8 cellular contexts compared by ENCODE assay signal in the genomic region with DNA sequence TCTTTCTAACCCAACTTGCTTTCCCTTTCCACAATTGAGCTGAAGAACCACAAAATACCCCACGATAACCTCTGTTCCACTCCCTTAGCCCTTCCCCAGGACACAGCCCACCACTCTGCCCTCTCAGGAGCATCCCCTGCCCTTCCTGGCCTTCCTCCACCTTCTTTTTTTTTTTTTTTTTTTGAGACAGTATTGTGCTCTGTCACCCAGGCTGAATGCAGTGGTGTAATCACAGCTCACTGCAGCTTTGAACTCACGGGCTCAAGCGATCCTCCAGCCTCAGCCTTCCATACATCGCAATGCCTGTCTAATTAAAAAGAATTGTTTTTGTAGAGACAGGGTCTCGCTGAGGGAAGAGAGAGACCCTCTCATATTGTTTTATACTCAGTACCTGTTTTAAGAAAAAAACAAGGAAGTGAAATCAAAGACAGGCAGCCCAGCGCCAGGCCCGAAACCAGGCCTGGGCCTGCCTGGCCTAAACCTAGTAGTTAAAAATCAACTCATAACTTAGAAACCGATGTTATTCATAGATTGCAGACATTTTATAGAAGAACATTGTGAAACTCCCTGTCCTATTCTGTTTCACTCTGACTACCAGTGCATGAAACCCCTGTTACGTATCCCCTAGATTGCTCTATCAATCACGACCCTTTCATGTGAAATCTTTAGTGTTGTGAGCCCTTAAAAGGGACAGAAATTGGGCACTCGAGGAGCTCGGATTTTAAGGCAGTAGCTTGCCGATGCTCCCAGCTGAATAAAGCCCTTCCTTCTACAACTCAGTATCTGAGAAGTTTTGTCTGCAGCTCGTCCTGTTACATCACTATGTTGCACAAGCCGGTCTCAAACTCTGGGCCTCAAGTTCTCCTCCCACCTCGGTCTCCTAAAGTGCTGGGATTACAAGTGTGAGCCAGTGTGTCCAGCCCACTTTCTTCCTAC. TPM values are rescaled to one million over a fixed set of nuclear protein-coding genes. Genes with fewer than 3 reads are reported as not detected.
A peak's percentile ranks its signal among the peaks of the same experiment; 100 is the strongest.
DNase-seq lines count a peak whose midpoint lies in the region; ATAC-seq, FAIRE-seq and TF ChIP-seq lines count a peak whose summit lies in the region.
"Not testable (repeated sequence)": the region's sequence is repeated elsewhere in the genome, so short reads cannot be mapped to it uniquely, and the experiment has no call there.

No MANE protein-coding gene starts in this region.

- TF ChIP-seq RAD21 in GM12878 (IDR thresholded peaks at IDR 0.05; ENCODE audit: insufficient read depth, low read depth, low read length) = not testable (repeated sequence)

- WGBS in GM12878 (ENCODE audit: insufficient coverage, insufficient replicate concordance, low lambda C conversion rate, missing lambda C conversion rate) = 2% methylated on average over 16 of the region's 16 CpGs

- H3K36me3 Mint-ChIP-seq in activated CD4-positive, alpha-beta memory T cell treated with anti-CD3 and anti-CD28 coated beads, Interleukin-2, amount 10 ng/mL, durations not matched to agents 7 days and 5 days (ENCODE audit: low read depth) = peaks cover 37% of the 10 kb centered on the region
- not testable (repeated sequence) for H3K36me3 Mint-ChIP-seq in naive B cell
- H3K36me3 Mint-ChIP-seq in stimulated activated memory B cell treated with anti-CD40 and anti-IgM and Interleukin-4, amounts not matched to agents 10 μg/mL and 1 μg/mL and 100 μg/mL, for 72 hours = peaks cover 30% of the 10 kb centered on the region

- SMC1A ChIA-PET in GM12878 (lab: Charles Lee; ENCODE audit: uncharacterized antibody, unreplicated experiment) = interaction anchor here (1.0 to 4.3 kb wide), 16 partner anchors 8 to 168 kb away, joined by 3 to 19 read pairs (median 5); partner anchors contain the start of genes ERAL1, NEK8 and PHF12

- not testable (repeated sequence) for H3K27me3 Mint-ChIP-seq in activated CD4-positive, alpha-beta memory T cell treated with anti-CD3 and anti-CD28 coated beads, Interleukin-2, amount 10 ng/mL, durations not matched to agents 7 days and 5 days; naive B cell; stimulated activated memory B cell treated with anti-CD40 and anti-IgM and Interleukin-4, amounts not matched to agents 10 μg/mL and 1 μg/mL and 100 μg/mL, for 72 hours

- H3K36me3 ChIP-seq in ACC112 (ENCODE audit: insufficient read depth, low read length); HEK293 (ENCODE audit: control insufficient read depth in 2 of 2, insufficient read depth in 1 of 2, low read length in 2 of 2); Peyer's patch; GM12878 (ENCODE audit: control insufficient read depth in 2 of 2, insufficient read depth in 2 of 2, low read length in 1 of 2): not testable (repeated sequence)

- not testable (repeated sequence) for H3K9me3 Mint-ChIP-seq in activated CD4-positive, alpha-beta memory T cell treated with anti-CD3 and anti-CD28 coated beads, Interleukin-2, amount 10 ng/mL, durations not matched to agents 7 days and 5 days; naive B cell; stimulated activated memory B cell treated with anti-CD40 and anti-IgM and Interleukin-4, amounts not matched to agents 10 μg/mL and 1 μg/mL and 100 μg/mL, for 72 hours

- peaks cover 77% of the 10 kb centered on the region for H3K4me1 Mint-ChIP-seq in activated CD4-positive, alpha-beta memory T cell treated with anti-CD3 and anti-CD28 coated beads, Interleukin-2, amount 10 ng/mL, durations not matched to agents 7 days and 5 days
- H3K4me1 Mint-ChIP-seq in naive B cell = peaks cover 57 to 83% (median 72%) of the 10 kb centered on the region in 3 donors
- H3K4me1 Mint-ChIP-seq in stimulated activated memory B cell treated with anti-CD40 and anti-IgM and Interleukin-4, amounts not matched to agents 10 μg/mL and 1 μg/mL and 100 μg/mL, for 72 hours = peaks cover 80% of the 10 kb centered on the region

- intact Hi-C loops in GM12878 (cut with micrococcal nuclease; ENCODE audit: unreplicated experiment) = loop anchor here (2.0 kb wide), 1 partner anchor 167 kb away; the partner anchor contains the start of gene TLCD1

- BruUV-seq in GM12878 (replicated peaks; lab: Mats Ljungman, UMichigan) = not testable (repeated sequence)

- peak overlapping the region; percentile 75 for H3K4me3 Mint-ChIP-seq in activated CD4-positive, alpha-beta memory T cell treated with anti-CD3 and anti-CD28 coated beads, Interleukin-2, amount 10 ng/mL, durations not matched to agents 7 days and 5 days
- peak overlapping the region; percentile 81 to 97 (median 92) for H3K4me3 Mint-ChIP-seq in naive B cell
- peak overlapping the region; percentile 78 for H3K4me3 Mint-ChIP-seq in stimulated activated memory B cell treated with anti-CD40 and anti-IgM and Interleukin-4, amounts not matched to agents 10 μg/mL and 1 μg/mL and 100 μg/mL, for 72 hours

- not testable (repeated sequence) for H2AFZ ChIP-seq in ACC112 (ENCODE audit: low read length, unreplicated experiment); GM12878 (ENCODE audit: control insufficient read depth, low read depth, low read length)

- H3K27ac Mint-ChIP-seq in activated CD4-positive, alpha-beta memory T cell treated with anti-CD3 and anti-CD28 coated beads, Interleukin-2, amount 10 ng/mL, durations not matched to agents 7 days and 5 days = peak overlapping the region; percentile 99
- H3K27ac Mint-ChIP-seq in naive B cell = peak overlapping the region; percentile 99 to 100 (median 99)
- peak overlapping the region; percentile 100 for H3K27ac Mint-ChIP-seq in stimulated activated memory B cell treated with anti-CD40 and anti-IgM and Interleukin-4, amounts not matched to agents 10 μg/mL and 1 μg/mL and 100 μg/mL, for 72 hours

- in situ Hi-C loops in GM12878 (cut with MboI) = loop anchor here (25.0 kb wide), 1 partner anchor 1406 kb away; no protein-coding TSS in a partner anchor

- H3K9me3 ChIP-seq in HEK293 (ENCODE audit: control insufficient read depth, insufficient read depth, low read depth, low read length); Peyer's patch; GM12878 (replicated peaks; ENCODE audit: control insufficient read depth, insufficient read depth, low read length): not testable (repeated sequence)

- H3K27me3 ChIP-seq in ACC112 (ENCODE audit: insufficient read depth, low read length); Peyer's patch; GM12878 (replicated peaks in 1 of 2; ENCODE audit: control insufficient read depth in 2 of 2, insufficient read depth in 2 of 2, low read length in 1 of 2); foreskin keratinocyte: not testable (repeated sequence)

- peak overlapping the region; percentile 57 for H3K27ac ChIP-seq in ACC112 (ENCODE audit: low read depth, low read length)
- H3K27ac ChIP-seq in HEK293 (ENCODE audit: extremely low read depth, low read depth, low read length) = not testable (repeated sequence)
- peak overlapping the region; percentile 40 to 72 (median 60) for H3K27ac ChIP-seq in Peyer's patch
- peak overlapping the region; percentile 95 for H3K27ac ChIP-seq in GM12878 (ENCODE audit: control insufficient read depth, insufficient read depth)
- peak overlapping the region; percentile 42 for H3K27ac ChIP-seq in foreskin keratinocyte

- H3K79me2 ChIP-seq in ACC112 (ENCODE audit: control insufficient read depth, insufficient read depth, low read length, unreplicated experiment) (peaks cover 15% of the 10 kb centered on the region), GM12878 (ENCODE audit: control insufficient read depth, insufficient read depth, low read length) (peaks cover 20% of the 10 kb centered on the region)

- peak overlapping the region; percentile 91 for H3K4me2 ChIP-seq in GM12878 (ENCODE audit: control insufficient read depth, insufficient read depth)

- TF ChIP-seq POLR2A in Peyer's patch (IDR thresholded peaks at IDR 0.05); GM12878 (IDR thresholded peaks at IDR 0.05; ENCODE audit: low read depth, low read length): not testable (repeated sequence)

- H3K4me3 ChIP-seq in ACC112 (ENCODE audit: low read depth, low read length); HEK293 (ENCODE audit: low read depth, low read length); Peyer's patch: not testable (repeated sequence)
- peak overlapping the region; percentile 52; the same call in 1 of the 2 replicates for H3K4me3 ChIP-seq in GM12878

- ATAC-seq in GM12878 (peak; percentile 12), naive B cell (ENCODE audit: low read depth in 2 of 2) (peak; percentile 20 to 22)
- ATAC-seq in foreskin keratinocyte; stimulated activated memory B cell treated with anti-CD40 and anti-IgM and Interleukin-4, amounts not matched to agents 10 μg/mL and 1 μg/mL and 100 μg/mL, for 72 hours: not testable (repeated sequence)

- peak in 2 of 3 donors; percentile 42 to 69 for DNase-seq in Peyer's patch
- peak; percentile 38 for DNase-seq in activated CD4-positive, alpha-beta memory T cell treated with anti-CD3 and anti-CD28 coated beads, Interleukin-2, amount 10 ng/mL, durations not matched to agents 7 days and 5 days
- peak; percentile 90 for DNase-seq in GM12878 (ENCODE audit: low read depth, low spot score)
- DNase-seq in foreskin keratinocyte = peak in 1 of 2 donors; percentile 37
- DNase-seq in naive B cell = peak; percentile 66

- not testable (repeated sequence) for FAIRE-seq in GM12878 (lab: Jason Lieb, UNC)

- peaks cover 33% of the 10 kb centered on the region for H3K4me1 ChIP-seq in ACC112 (ENCODE audit: control insufficient read depth, insufficient read depth, low read length, unreplicated experiment)
- not testable (repeated sequence) for H3K4me1 ChIP-seq in HEK293 (ENCODE audit: control insufficient read depth, insufficient read depth, low read length)
- H3K4me1 ChIP-seq in Peyer's patch = peaks cover 0 to 31% (median 20%) of the 10 kb centered on the region in 4 donors
- H3K4me1 ChIP-seq in GM12878 (ENCODE audit: control insufficient read depth, insufficient read depth, low read length) = peaks cover 55% of the 10 kb centered on the region
- H3K4me1 ChIP-seq in foreskin keratinocyte = peaks cover 14% of the 10 kb centered on the region

- RAD21 ChIA-PET in GM12878 (lab: Charles Lee; ENCODE audit: unreplicated experiment) = interaction anchor here (0.8 to 3.4 kb wide), 15 partner anchors 9 to 247 kb away, joined by 3 to 22 read pairs (median 5); partner anchors contain the start of genes DHRS13, FAM222B, PHF12 and RPL23A

- 0 out of 4 replicates have a peak, but pooled peaks of 1 of the 2 experiments have one; percentile 27 for TF ChIP-seq EP300 in GM12878 (IDR thresholded peaks at IDR 0.05; ENCODE audit: borderline replicate concordance in 1 of 2, control insufficient read depth in 1 of 2, low read depth in 2 of 2, low read length in 2 of 2)

- CTCF ChIA-PET in HEK293 (lab: Yijun Ruan, JAX) = interaction anchor here (0.5 to 18.6 kb wide), 7 partner anchors 9 to 457 kb away, joined by 3 to 142 read pairs (median 3); partner anchors contain the start of gene DHRS13
- CTCF ChIA-PET in activated CD4-positive, alpha-beta memory T cell treated with anti-CD3 and anti-CD28 coated beads, Interleukin-2, amount 10 ng/mL, durations not matched to agents 7 days and 5 days (lab: Charles Lee) = interaction anchor here (0.9 to 6.9 kb wide), 9 partner anchors 9 to 224 kb away, joined by 3 to 46 read pairs (median 5); partner anchors contain the start of genes DHRS13, NEK8 and TLCD1
- CTCF ChIA-PET in GM12878 (lab: Yijun Ruan, JAX) = interaction anchor here (0.9 to 5.4 kb wide), 9 partner anchors 8 to 174 kb away, joined by 3 to 31 read pairs (median 4); partner anchors contain the start of genes DHRS13, FAM222B, NEK8 and RPL23A

- peak overlapping the region; percentile 68 for H3K9ac ChIP-seq in GM12878 (ENCODE audit: control insufficient read depth, insufficient read depth, low read length)

- TF ChIP-seq CTCF in HEK293 (tag by site-specific recombination; IDR thresholded peaks at IDR 0.05); Peyer's patch (IDR thresholded peaks at IDR 0.05); GM12878 (IDR thresholded peaks at IDR 0.05 in 2 of 3, conservative IDR thresholded peaks at IDR 0.05 in 1 of 3; ENCODE audit: control insufficient read depth in 2 of 3, extremely low read depth in 1 of 3, insufficient read depth in 1 of 3, low read depth in 3 of 3, low read length in 3 of 3); foreskin keratinocyte (conservative IDR thresholded peaks at IDR 0.05): not testable (repeated sequence)

- POLR2A ChIA-PET in HEK293 (lab: Yijun Ruan, JAX) (interaction anchor here (0.7 to 1.3 kb wide), 4 partner anchors 29 to 174 kb away, joined by 3 to 4 read pairs (median 3); partner anchors contain the start of genes FAM222B and RPL23A), GM12878 (lab: Charles Lee) (interaction anchor here (0.6 to 3.5 kb wide), 18 partner anchors 8 to 249 kb away, joined by 3 to 24 read pairs (median 8); partner anchors contain the start of genes BLTP2, DHRS13, FAM222B and PHF12)
- POLR2A ChIA-PET in activated CD4-positive, alpha-beta memory T cell treated with anti-CD3 and anti-CD28 coated beads, Interleukin-2, amount 10 ng/mL, durations not matched to agents 7 days and 5 days (lab: Charles Lee) = interaction anchor here (0.9 to 6.7 kb wide), 18 partner anchors 9 to 400 kb away, joined by 3 to 39 read pairs (median 4); partner anchors contain the start of genes DHRS13, FAM222B, NEK8 and NUFIP2

- H4K20me1 ChIP-seq in GM12878 (ENCODE audit: control insufficient read depth, insufficient read depth) = not testable (repeated sequence)

RNA-seq across cellular contexts. Expression of gene FLOT2, which starts 4.0 kb away (rescaled TPM):
- 10 to 100 TPM; 21.7 to 53.6 (median 41.9) TPM for total RNA-seq in Peyer's patch
- 100 to 1,000 TPM; 193 to 200 TPM for total RNA-seq in activated CD4-positive, alpha-beta memory T cell treated with anti-CD3 and anti-CD28 coated beads, Interleukin-2, amount 10 ng/mL, durations not matched to agents 7 days and 5 days
- 29.2 and 39.1 TPM in 2 replicates for total RNA-seq in GM12878 (2013; cell fraction: nucleolus; rRNA removed)
- total RNA-seq in GM12878 (2014; rRNA removed) = 79.0 and 79.6 TPM in 2 replicates
- 72.0 and 72.5 TPM in 2 replicates for total RNA-seq in GM12878 (2014; rRNA removed; fragmentation: Illumina TruSeq; extraction: Trizol)
- 291 and 302 TPM in 2 replicates for total RNA-seq in GM12878 (2021)
- 30.4 TPM for polyA plus RNA-seq in GM12878 (2011; ENCODE audit: low read depth)
- 90.1 and 150 TPM in 2 replicates for polyA plus RNA-seq in GM12878 (2011; rRNA removed)
- 162 and 176 TPM in 2 replicates for polyA plus RNA-seq in GM12878 (2011; cell fraction: cytosol; rRNA removed)
- polyA plus RNA-seq in GM12878 (2011; cell fraction: nucleus; rRNA removed) = 153 and 169 TPM in 2 replicates
- polyA plus RNA-seq in GM12878 (2012) = 59.9 and 65.4 TPM in 2 replicates
- polyA plus RNA-seq in GM12878 (2014; fragmentation: Illumina TruSeq; extraction: Trizol) = 75.3 and 147 TPM in 2 replicates
- 100 to 1,000 TPM in 1 of 2 experiments, 10 to 100 TPM in 1; 56.8 to 121 TPM for polyA plus RNA-seq in GM12878 (2014; fragmentation: Nextera tagmentation; extraction: Ambion mirVana)
- polyA plus RNA-seq in GM12878 (2014; rRNA removed) = 150 and 154 TPM in 2 replicates
- 100 to 1,000 TPM; 237 to 251 TPM for polyA plus RNA-seq in GM12878 (2016; fragmentation: Nextera tagmentation; extraction: Ambion mirVana)
- 172 and 176 TPM in 2 replicates for polyA minus RNA-seq in GM12878 (2011; rRNA and poly(A)+ RNA removed)
- polyA minus RNA-seq in GM12878 (2011; cell fraction: cytosol; rRNA and poly(A)+ RNA removed) = 71.6 and 96.9 TPM in 2 replicates
- polyA minus RNA-seq in GM12878 (2011; cell fraction: nucleus; rRNA and poly(A)+ RNA removed) = 19.0 and 28.4 TPM in 2 replicates
- total RNA-seq in foreskin keratinocyte = 81.8 and 83.2 TPM in 2 replicates
- polyA plus RNA-seq in foreskin keratinocyte = 69.1 and 71.9 TPM in 2 replicates
- polyA plus RNA-seq in naive B cell (ENCODE audit: low read depth in 6 of 6) = 100 to 1,000 TPM; 431 to 655 (median 460) TPM

RNA-seq across cellular contexts. Expression of gene DHRS13, which starts 9.4 kb away (rescaled TPM):
- total RNA-seq in Peyer's patch (10 to 100 TPM in 1 of 4 donors, 1 to 10 TPM in 3; 3.3 to 10.0 (median 7.1) TPM), GM12878 (2014; rRNA removed) (35.3 and 37.1 TPM in 2 replicates), GM12878 (2014; rRNA removed; fragmentation: Illumina TruSeq; extraction: Trizol) (23.7 and 24.2 TPM in 2 replicates), GM12878 (2021) (27.6 and 31.3 TPM in 2 replicates), foreskin keratinocyte (8.0 and 10.9 TPM in 2 replicates)
- total RNA-seq in activated CD4-positive, alpha-beta memory T cell treated with anti-CD3 and anti-CD28 coated beads, Interleukin-2, amount 10 ng/mL, durations not matched to agents 7 days and 5 days = 10 to 100 TPM; 25.2 to 25.7 TPM
- 66.0 and 68.2 TPM in 2 replicates for total RNA-seq in GM12878 (2013; cell fraction: nucleolus; rRNA removed)
- 3.0 TPM for polyA plus RNA-seq in GM12878 (2011; ENCODE audit: low read depth)
- polyA plus RNA-seq in GM12878 (2011; rRNA removed) (50.6 and 55.2 TPM in 2 replicates), GM12878 (2014; fragmentation: Illumina TruSeq; extraction: Trizol) (17.7 and 19.6 TPM in 2 replicates), GM12878 (2014; fragmentation: Nextera tagmentation; extraction: Ambion mirVana) (under 1 TPM in 1 of 2 experiments, not detected in 1; 0.18 TPM), GM12878 (2014; rRNA removed) (37.7 and 38.8 TPM in 2 replicates), GM12878 (2016; fragmentation: Nextera tagmentation; extraction: Ambion mirVana) (10 to 100 TPM; 28.7 to 35.5 TPM), foreskin keratinocyte (8.0 and 11.5 TPM in 2 replicates), naive B cell (ENCODE audit: low read depth in 6 of 6) (10 to 100 TPM in 5 of 6 donors, 1 to 10 TPM in 1; 9.4 to 17.3 (median 11.5) TPM)
- polyA plus RNA-seq in GM12878 (2011; cell fraction: cytosol; rRNA removed) = 70.4 and 81.7 TPM in 2 replicates
- 47.5 and 49.0 TPM in 2 replicates for polyA plus RNA-seq in GM12878 (2011; cell fraction: nucleus; rRNA removed)
- 7.6 and 12.3 TPM in 2 replicates for polyA plus RNA-seq in GM12878 (2012)
- 39.0 and 44.2 TPM in 2 replicates for polyA minus RNA-seq in GM12878 (2011; rRNA and poly(A)+ RNA removed)
- 14.3 and 16.6 TPM in 2 replicates for polyA minus RNA-seq in GM12878 (2011; cell fraction: cytosol; rRNA and poly(A)+ RNA removed)
- polyA minus RNA-seq in GM12878 (2011; cell fraction: nucleus; rRNA and poly(A)+ RNA removed) = 16.2 and 21.1 TPM in 2 replicates

RNA-seq across cellular contexts. Expression of gene ERAL1, which starts 38.7 kb away (rescaled TPM):
- 100 to 1,000 TPM in 1 of 4 donors, 10 to 100 TPM in 3; 43.8 to 118 (median 51.0) TPM for total RNA-seq in Peyer's patch
- total RNA-seq in activated CD4-positive, alpha-beta memory T cell treated with anti-CD3 and anti-CD28 coated beads, Interleukin-2, amount 10 ng/mL, durations not matched to agents 7 days and 5 days = 10 to 100 TPM; 34.6 to 35.2 TPM
- total RNA-seq in GM12878 (2013; cell fraction: nucleolus; rRNA removed) = 24.0 and 26.2 TPM in 2 replicates
- 57.1 and 61.2 TPM in 2 replicates for total RNA-seq in GM12878 (2014; rRNA removed)
- total RNA-seq in GM12878 (2014; rRNA removed; fragmentation: Illumina TruSeq; extraction: Trizol) = 24.6 and 27.7 TPM in 2 replicates
- total RNA-seq in GM12878 (2021) = 66.7 and 67.8 TPM in 2 replicates
- 45.6 TPM for polyA plus RNA-seq in GM12878 (2011; ENCODE audit: low read depth)
- 60.2 and 104 TPM in 2 replicates for polyA plus RNA-seq in GM12878 (2011; rRNA removed)
- polyA plus RNA-seq in GM12878 (2011; cell fraction: cytosol; rRNA removed) = 159 TPM in 2 replicates
- 102 and 131 TPM in 2 replicates for polyA plus RNA-seq in GM12878 (2011; cell fraction: nucleus; rRNA removed)
- 40.8 and 41.4 TPM in 2 replicates for polyA plus RNA-seq in GM12878 (2012)
- polyA plus RNA-seq in GM12878 (2014; fragmentation: Illumina TruSeq; extraction: Trizol) = 96.5 and 101 TPM in 2 replicates
- polyA plus RNA-seq in GM12878 (2014; fragmentation: Nextera tagmentation; extraction: Ambion mirVana) = 100 to 1,000 TPM; 165 to 175 TPM
- polyA plus RNA-seq in GM12878 (2014; rRNA removed) = 99.5 and 103 TPM in 2 replicates
- polyA plus RNA-seq in GM12878 (2016; fragmentation: Nextera tagmentation; extraction: Ambion mirVana) = 100 to 1,000 TPM; 114 to 132 TPM
- 89.3 and 130 TPM in 2 replicates for polyA minus RNA-seq in GM12878 (2011; rRNA and poly(A)+ RNA removed)
- 30.7 and 43.2 TPM in 2 replicates for polyA minus RNA-seq in GM12878 (2011; cell fraction: cytosol; rRNA and poly(A)+ RNA removed)
- 39.7 and 43.2 TPM in 2 replicates for polyA minus RNA-seq in GM12878 (2011; cell fraction: nucleus; rRNA and poly(A)+ RNA removed)
- total RNA-seq in foreskin keratinocyte = 34.8 and 44.4 TPM in 2 replicates
- 65.8 and 72.8 TPM in 2 replicates for polyA plus RNA-seq in foreskin keratinocyte
- polyA plus RNA-seq in naive B cell (ENCODE audit: low read depth in 6 of 6) = 10 to 100 TPM; 37.0 to 50.3 (median 46.2) TPM

RNA-seq across cellular contexts. Expression of gene FAM222B, which starts 50.9 kb away (rescaled TPM):
- total RNA-seq in Peyer's patch = 10 to 100 TPM; 28.1 to 55.8 (median 44.6) TPM
- 10 to 100 TPM; 15.5 to 17.1 TPM for total RNA-seq in activated CD4-positive, alpha-beta memory T cell treated with anti-CD3 and anti-CD28 coated beads, Interleukin-2, amount 10 ng/mL, durations not matched to agents 7 days and 5 days
- total RNA-seq in GM12878 (2013; cell fraction: nucleolus; rRNA removed) = 35.8 and 38.5 TPM in 2 replicates
- total RNA-seq in GM12878 (2014; rRNA removed) = 5.7 and 6.4 TPM in 2 replicates
- total RNA-seq in GM12878 (2014; rRNA removed; fragmentation: Illumina TruSeq; extraction: Trizol) = 3.3 and 3.6 TPM in 2 replicates
- total RNA-seq in GM12878 (2021) = 18.3 and 18.5 TPM in 2 replicates
- 5.8 TPM for polyA plus RNA-seq in GM12878 (2011; ENCODE audit: low read depth)
- 2.9 and 4.1 TPM in 2 replicates for polyA plus RNA-seq in GM12878 (2011; rRNA removed)
- 7.3 and 11.1 TPM in 2 replicates for polyA plus RNA-seq in GM12878 (2011; cell fraction: cytosol; rRNA removed)
- 9.1 and 11.8 TPM in 2 replicates for polyA plus RNA-seq in GM12878 (2011; cell fraction: nucleus; rRNA removed)
- 6.6 and 7.9 TPM in 2 replicates for polyA plus RNA-seq in GM12878 (2012)
- polyA plus RNA-seq in GM12878 (2014; fragmentation: Illumina TruSeq; extraction: Trizol) = 12.4 and 14.2 TPM in 2 replicates
- polyA plus RNA-seq in GM12878 (2014; fragmentation: Nextera tagmentation; extraction: Ambion mirVana) = 1 to 10 TPM; 2.8 to 2.9 TPM
- polyA plus RNA-seq in GM12878 (2014; rRNA removed) = 6.4 and 9.7 TPM in 2 replicates
- polyA plus RNA-seq in GM12878 (2016; fragmentation: Nextera tagmentation; extraction: Ambion mirVana) = 10 to 100 TPM; 14.0 to 14.7 TPM
- polyA minus RNA-seq in GM12878 (2011; rRNA and poly(A)+ RNA removed) = 15.1 and 16.6 TPM in 2 replicates
- 8.9 and 10.6 TPM in 2 replicates for polyA minus RNA-seq in GM12878 (2011; cell fraction: cytosol; rRNA and poly(A)+ RNA removed)
- polyA minus RNA-seq in GM12878 (2011; cell fraction: nucleus; rRNA and poly(A)+ RNA removed) = 6.8 and 12.4 TPM in 2 replicates
- total RNA-seq in foreskin keratinocyte = 16.3 and 17.9 TPM in 2 replicates
- polyA plus RNA-seq in foreskin keratinocyte = 9.8 and 10.8 TPM in 2 replicates
- 10 to 100 TPM in 2 of 6 donors, 1 to 10 TPM in 4; 6.6 to 19.4 (median 8.2) TPM for polyA plus RNA-seq in naive B cell (ENCODE audit: low read depth in 6 of 6)

RNA-seq across cellular contexts. Expression of gene PHF12, which starts 57.8 kb away (rescaled TPM):
- 100 to 1,000 TPM in 1 of 4 donors, 10 to 100 TPM in 3; 54.8 to 114 (median 72.9) TPM for total RNA-seq in Peyer's patch
- total RNA-seq in activated CD4-positive, alpha-beta memory T cell treated with anti-CD3 and anti-CD28 coated beads, Interleukin-2, amount 10 ng/mL, durations not matched to agents 7 days and 5 days = 10 to 100 TPM; 75.6 to 78.8 TPM
- total RNA-seq in GM12878 (2013; cell fraction: nucleolus; rRNA removed) = 61.5 and 63.1 TPM in 2 replicates
- 28.6 and 30.1 TPM in 2 replicates for total RNA-seq in GM12878 (2014; rRNA removed)
- total RNA-seq in GM12878 (2014; rRNA removed; fragmentation: Illumina TruSeq; extraction: Trizol) = 15.9 and 18.1 TPM in 2 replicates
- 43.9 and 44.2 TPM in 2 replicates for total RNA-seq in GM12878 (2021)
- 9.3 TPM for polyA plus RNA-seq in GM12878 (2011; ENCODE audit: low read depth)
- polyA plus RNA-seq in GM12878 (2011; rRNA removed) = 8.6 and 22.6 TPM in 2 replicates
- polyA plus RNA-seq in GM12878 (2011; cell fraction: cytosol; rRNA removed) = 22.1 and 28.1 TPM in 2 replicates
- 65.0 and 92.9 TPM in 2 replicates for polyA plus RNA-seq in GM12878 (2011; cell fraction: nucleus; rRNA removed)
- polyA plus RNA-seq in GM12878 (2012) = 24.0 and 34.6 TPM in 2 replicates
- polyA plus RNA-seq in GM12878 (2014; fragmentation: Illumina TruSeq; extraction: Trizol) = 24.7 and 27.8 TPM in 2 replicates
- polyA plus RNA-seq in GM12878 (2014; fragmentation: Nextera tagmentation; extraction: Ambion mirVana) = 1 to 10 TPM; 1.3 to 2.3 TPM
- 33.5 and 39.8 TPM in 2 replicates for polyA plus RNA-seq in GM12878 (2014; rRNA removed)
- polyA plus RNA-seq in GM12878 (2016; fragmentation: Nextera tagmentation; extraction: Ambion mirVana) = 10 to 100 TPM; 10.6 to 15.3 TPM
- 23.6 and 28.7 TPM in 2 replicates for polyA minus RNA-seq in GM12878 (2011; rRNA and poly(A)+ RNA removed)
- polyA minus RNA-seq in GM12878 (2011; cell fraction: cytosol; rRNA and poly(A)+ RNA removed) = 14.8 and 15.6 TPM in 2 replicates
- polyA minus RNA-seq in GM12878 (2011; cell fraction: nucleus; rRNA and poly(A)+ RNA removed) = 20.8 and 40.7 TPM in 2 replicates
- 19.4 and 23.5 TPM in 2 replicates for total RNA-seq in foreskin keratinocyte
- polyA plus RNA-seq in foreskin keratinocyte = 9.7 and 12.0 TPM in 2 replicates
- 10 to 100 TPM in 1 of 6 donors, 1 to 10 TPM in 4, under 1 TPM in 1; 0.71 to 11.8 (median 5.5) TPM for polyA plus RNA-seq in naive B cell (ENCODE audit: low read depth in 6 of 6)
